Comparison of ENCODE assay signal across 3 cellular contexts in the genomic region with DNA sequence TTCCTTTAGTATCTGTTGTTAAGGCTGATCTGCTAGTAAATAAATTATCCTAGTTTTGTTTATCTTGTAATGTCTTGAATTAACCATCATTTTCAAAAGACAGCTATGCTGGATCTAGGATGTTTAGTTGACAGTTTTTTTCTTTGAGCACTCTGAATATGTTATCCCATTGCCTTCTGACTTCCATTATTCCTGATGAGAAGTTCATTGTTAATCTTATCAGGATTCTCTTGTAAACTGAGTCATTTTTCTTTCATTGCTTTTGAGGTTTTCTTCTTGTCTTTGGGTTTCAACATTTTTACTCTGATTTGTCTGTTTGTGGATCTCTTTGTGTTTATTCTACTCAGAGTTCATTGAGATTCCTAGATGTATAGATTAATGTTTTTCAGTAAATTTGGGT.
A peak's percentile ranks its signal among the peaks of the same experiment; 100 is the strongest.
TF ChIP-seq lines count a peak whose summit lies in the region.

No MANE protein-coding gene starts in this region.

TF ChIP-seq in HepG2, 621 proteins besides CTCF, POLR2A, EP300 and RAD21 (continued from another document):
- 0 out of 2 replicates have a peak, but pooled peaks have one; percentile 68 for TF ChIP-seq ZNF317 (CRISPR knock-in tag; IDR thresholded peaks at IDR 0.05)
- TF ChIP-seq ZNF263 (CRISPR knock-in tag; IDR thresholded peaks at IDR 0.05): no peak

TF ChIP-seq in HEK293, 187 proteins besides CTCF, POLR2A, EP300 and RAD21 (continued from another document):
- TF ChIP-seq, protein P1, sequence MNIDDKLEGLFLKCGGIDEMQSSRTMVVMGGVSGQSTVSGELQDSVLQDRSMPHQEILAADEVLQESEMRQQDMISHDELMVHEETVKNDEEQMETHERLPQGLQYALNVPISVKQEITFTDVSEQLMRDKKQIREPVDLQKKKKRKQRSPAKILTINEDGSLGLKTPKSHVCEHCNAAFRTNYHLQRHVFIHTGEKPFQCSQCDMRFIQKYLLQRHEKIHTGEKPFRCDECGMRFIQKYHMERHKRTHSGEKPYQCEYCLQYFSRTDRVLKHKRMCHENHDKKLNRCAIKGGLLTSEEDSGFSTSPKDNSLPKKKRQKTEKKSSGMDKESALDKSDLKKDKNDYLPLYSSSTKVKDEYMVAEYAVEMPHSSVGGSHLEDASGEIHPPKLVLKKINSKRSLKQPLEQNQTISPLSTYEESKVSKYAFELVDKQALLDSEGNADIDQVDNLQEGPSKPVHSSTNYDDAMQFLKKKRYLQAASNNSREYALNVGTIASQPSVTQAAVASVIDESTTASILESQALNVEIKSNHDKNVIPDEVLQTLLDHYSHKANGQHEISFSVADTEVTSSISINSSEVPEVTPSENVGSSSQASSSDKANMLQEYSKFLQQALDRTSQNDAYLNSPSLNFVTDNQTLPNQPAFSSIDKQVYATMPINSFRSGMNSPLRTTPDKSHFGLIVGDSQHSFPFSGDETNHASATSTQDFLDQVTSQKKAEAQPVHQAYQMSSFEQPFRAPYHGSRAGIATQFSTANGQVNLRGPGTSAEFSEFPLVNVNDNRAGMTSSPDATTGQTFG (tag by site-specific recombination; IDR thresholded peaks at IDR 0.05; ENCODE audit: borderline replicate concordance): no peak
- TF ChIP-seq, protein P2, sequence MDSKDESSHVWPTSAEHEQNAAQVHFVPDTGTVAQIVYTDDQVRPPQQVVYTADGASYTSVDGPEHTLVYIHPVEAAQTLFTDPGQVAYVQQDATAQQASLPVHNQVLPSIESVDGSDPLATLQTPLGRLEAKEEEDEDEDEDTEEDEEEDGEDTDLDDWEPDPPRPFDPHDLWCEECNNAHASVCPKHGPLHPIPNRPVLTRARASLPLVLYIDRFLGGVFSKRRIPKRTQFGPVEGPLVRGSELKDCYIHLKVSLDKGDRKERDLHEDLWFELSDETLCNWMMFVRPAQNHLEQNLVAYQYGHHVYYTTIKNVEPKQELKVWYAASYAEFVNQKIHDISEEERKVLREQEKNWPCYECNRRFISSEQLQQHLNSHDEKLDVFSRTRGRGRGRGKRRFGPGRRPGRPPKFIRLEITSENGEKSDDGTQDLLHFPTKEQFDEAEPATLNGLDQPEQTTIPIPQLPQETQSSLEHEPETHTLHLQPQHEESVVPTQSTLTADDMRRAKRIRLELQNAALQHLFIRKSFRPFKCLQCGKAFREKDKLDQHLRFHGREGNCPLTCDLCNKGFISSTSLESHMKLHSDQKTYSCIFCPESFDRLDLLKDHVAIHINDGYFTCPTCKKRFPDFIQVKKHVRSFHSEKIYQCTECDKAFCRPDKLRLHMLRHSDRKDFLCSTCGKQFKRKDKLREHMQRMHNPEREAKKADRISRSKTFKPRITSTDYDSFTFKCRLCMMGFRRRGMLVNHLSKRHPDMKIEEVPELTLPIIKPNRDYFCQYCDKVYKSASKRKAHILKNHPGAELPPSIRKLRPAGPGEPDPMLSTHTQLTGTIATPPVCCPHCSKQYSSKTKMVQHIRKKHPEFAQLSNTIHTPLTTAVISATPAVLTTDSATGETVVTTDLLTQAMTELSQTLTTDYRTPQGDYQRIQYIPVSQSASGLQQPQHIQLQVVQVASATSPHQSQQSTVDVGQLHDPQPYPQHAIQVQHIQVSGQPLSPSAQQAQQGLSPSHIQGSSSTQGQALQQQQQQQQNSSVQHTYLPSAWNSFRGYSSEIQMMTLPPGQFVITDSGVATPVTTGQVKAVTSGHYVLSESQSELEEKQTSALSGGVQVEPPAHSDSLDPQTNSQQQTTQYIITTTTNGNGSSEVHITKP (tag by site-specific recombination; IDR thresholded peaks at IDR 0.05): no peak

TF ChIP-seq in K562, 482 proteins besides CTCF, POLR2A, EP300 and RAD21 (continued from another document):
- TF ChIP-seq CBX3 (IDR thresholded peaks at IDR 0.05; ENCODE audit: borderline replicate concordance in 1 of 2, low read length in 2 of 2): peak in 1 of 2 experiments; percentile 62; a peak in 1 of 3 replicates
